ENCODE assay signal across 25 cellular contexts in the genomic region with DNA sequence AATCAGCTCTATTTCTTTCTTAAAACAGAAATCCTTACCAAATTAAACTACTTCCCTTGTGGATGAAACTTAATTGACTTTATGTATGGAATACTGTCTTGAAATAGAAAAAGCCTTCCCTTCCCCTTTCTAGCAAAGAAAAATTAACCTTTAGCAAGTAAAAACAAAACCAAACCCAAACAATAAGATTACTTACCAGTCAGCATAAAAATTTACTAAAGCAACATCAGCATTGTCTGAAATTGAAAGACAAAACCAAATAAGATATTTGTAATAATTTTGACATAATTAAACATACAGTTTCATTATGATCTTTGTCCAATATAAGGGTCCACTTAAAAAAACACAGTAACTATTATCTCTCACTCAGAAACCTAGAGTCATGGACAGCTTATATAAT. TPM values are rescaled to one million over a fixed set of nuclear protein-coding genes. Genes with fewer than 3 reads are reported as not detected.
A peak's percentile ranks its signal among the peaks of the same experiment; 100 is the strongest.
DNase-seq lines count a peak whose midpoint lies in the region; ATAC-seq, FAIRE-seq and TF ChIP-seq lines count a peak whose summit lies in the region.
"Had no signal": no experiment of that assay in that cellular context is flagged by ENCODE, and none has a peak within 500 bp of the region (broad histone marks: within the 10 kb centered on the region; RNA-seq: fewer than 3 reads in every experiment).

No MANE protein-coding gene starts in this region.

- no peaks in the 10 kb centered on the region for H3K9me3 ChIP-seq in A549
- no peaks in the 10 kb centered on the region for H3K9me3 ChIP-seq in CD8-positive, alpha-beta T cell (ENCODE audit: low read length)
- H3K9me3 ChIP-seq in OCI-LY3 (ENCODE audit: insufficient read depth, low read length), result no peaks in the 10 kb centered on the region
- H3K9me3 ChIP-seq: Caco-2, Peyer's patch, SJCRH30 had no signal

- no peak for TF ChIP-seq EP300 in A549 (IDR thresholded peaks at IDR 0.05)

- 0 out of 2 replicates have a peak, but pooled peaks cover 2% of the 10 kb centered on the region for H4K20me1 ChIP-seq in OCI-LY3 (ENCODE audit: insufficient read depth, low read length)

- TF ChIP-seq POLR2A in A549 (IDR thresholded peaks at IDR 0.05; ENCODE audit: low read length), result no peak

- H3K4me2 ChIP-seq in A549 (no peak overlapping the region), OCI-LY3 (ENCODE audit: low read length) (peak overlapping the region; percentile 62; the same call in 1 of the 2 replicates)

- H2AFZ ChIP-seq in OCI-LY3 (ENCODE audit: low read depth, low read length), result no peak overlapping the region

- H3K27ac Mint-ChIP-seq in CD8-positive, alpha-beta T cell, result peak overlapping the region; percentile 12
- peak overlapping the region; percentile 11 for H3K27ac Mint-ChIP-seq in central memory CD8-positive, alpha-beta T cell (ENCODE audit: low read depth)

- no peaks in the 10 kb centered on the region for H3K9me3 Mint-ChIP-seq in CD8-positive, alpha-beta T cell
- H3K9me3 Mint-ChIP-seq in central memory CD8-positive, alpha-beta T cell, result no peaks in the 10 kb centered on the region
- H3K9me3 Mint-ChIP-seq: CD4-positive, CD25-positive, alpha-beta regulatory T cell had no signal

- intact Hi-C loops in CD8-positive, alpha-beta T cell (cut with DNase I, micrococcal nuclease), result no loop called here

- DNase-seq in A549 (ENCODE audit: low read depth in 1 of 2, low spot score in 1 of 2) (no peak), germinal center (ENCODE audit: low spot score) (no peak), MV-4-11 (lab: John Stamatoyannopoulos, UW) (no peak), islet precursor cell (no peak)
- DNase-seq in CD8-positive, alpha-beta T cell, result no peak
- DNase-seq in central memory CD8-positive, alpha-beta T cell (ENCODE audit: low spot score in 2 of 2), result no peak
- DNase-seq in stimulated activated naive CD4-positive, alpha-beta T cell treated with Interleukin-2 at 50 U/mL for 16 hours (lab: John Stamatoyannopoulos, UW), result no peak
- DNase-seq: Caco-2; CD4-positive, CD25-positive, alpha-beta regulatory T cell; DMS 273 treated with DMSO at 0.1 percent for 48 hours; DMS79 treated with DMSO at 0.1 percent for 48 hours; GOT3; HCEC 1CT; Kasumi-1; NCI-H1048; NCI-H1417 treated with DMSO at 0.1 percent for 48 hours; NCI-H187; NCI-H2107; NCI-H446 treated with DMSO at 0.1 percent for 48 hours; NCI-H526 treated with DMSO at 0.1 percent for 48 hours; Peyer's patch; SJCRH30 had no signal

- H3K36me3 Mint-ChIP-seq in CD8-positive, alpha-beta T cell, result peaks cover 45% of the 10 kb centered on the region
- peaks cover 10% of the 10 kb centered on the region for H3K36me3 Mint-ChIP-seq in central memory CD8-positive, alpha-beta T cell (ENCODE audit: insufficient read depth)

- H3K36me3 ChIP-seq in CD8-positive, alpha-beta T cell (ENCODE audit: insufficient read depth, low read length), result peaks cover 5% of the 10 kb centered on the region
- H3K36me3 ChIP-seq in OCI-LY3 (replicated peaks; ENCODE audit: low read depth, low read length), result peaks cover 26% of the 10 kb centered on the region

- no peak overlapping the region for H3K27ac ChIP-seq in A549
- H3K27ac ChIP-seq in CD8-positive, alpha-beta T cell (ENCODE audit: low read depth, low read length), result no peak overlapping the region
- no peak overlapping the region for H3K27ac ChIP-seq in OCI-LY3 (ENCODE audit: low read length)
- H3K27ac ChIP-seq: HL-60, Peyer's patch, SJCRH30 had no signal

- no peaks in the 10 kb centered on the region; the same call in 1 of the 2 replicates for H3K79me2 ChIP-seq in OCI-LY3 (ENCODE audit: low read length)

- H3K4me3 Mint-ChIP-seq in CD8-positive, alpha-beta T cell, result no peak overlapping the region
- H3K4me3 Mint-ChIP-seq in central memory CD8-positive, alpha-beta T cell, result no peak overlapping the region
- H3K4me3 Mint-ChIP-seq: CD4-positive, CD25-positive, alpha-beta regulatory T cell had no signal

- H3K27me3 ChIP-seq in CD8-positive, alpha-beta T cell (ENCODE audit: insufficient read depth, low read length), result no peaks in the 10 kb centered on the region
- H3K27me3 ChIP-seq in OCI-LY3 (ENCODE audit: low read depth, low read length), result no peaks in the 10 kb centered on the region
- H3K27me3 ChIP-seq: Peyer's patch, SJCRH30 had no signal

- CTCF ChIA-PET in A549 (lab: Yijun Ruan, JAX), result no interaction called here
- CTCF ChIA-PET in CD8-positive, alpha-beta T cell (lab: Charles Lee), result no interaction called here

- peaks cover 15% of the 10 kb centered on the region for H3K4me1 Mint-ChIP-seq in CD8-positive, alpha-beta T cell (ENCODE audit: low read depth)
- H3K4me1 Mint-ChIP-seq in central memory CD8-positive, alpha-beta T cell, result peaks cover 6% of the 10 kb centered on the region

- H3K9ac ChIP-seq in OCI-LY3 (ENCODE audit: low read length), result no peak overlapping the region

- TF ChIP-seq CTCF in A549 (IDR thresholded peaks at IDR 0.05), result no peak
- no peak for TF ChIP-seq CTCF in CD8-positive, alpha-beta T cell (IDR thresholded peaks at IDR 0.05)
- no peak for TF ChIP-seq CTCF in OCI-LY3 (IDR thresholded peaks at IDR 0.05; ENCODE audit: low read depth, low read length)

- no peak for FAIRE-seq in A549 (lab: Jason Lieb, UNC)
- FAIRE-seq: GM12892 had no signal

- ATAC-seq in A549, result no peak
- no peak for ATAC-seq in CD8-positive, alpha-beta T cell
- ATAC-seq in central memory CD8-positive, alpha-beta T cell (replicated peaks; ENCODE audit: extremely low read depth, poor library complexity, severe bottlenecking), result no peak

- POLR2A ChIA-PET in A549 (lab: Yijun Ruan, JAX), result no interaction called here
- POLR2A ChIA-PET in CD8-positive, alpha-beta T cell (lab: Charles Lee), result no interaction called here

- TF ChIP-seq RAD21 in A549 (conservative IDR thresholded peaks at IDR 0.05 in 1 of 2, IDR thresholded peaks at IDR 0.05 in 1 of 2), result no peak

- no peaks in the 10 kb centered on the region for H3K4me1 ChIP-seq in A549
- no peaks in the 10 kb centered on the region for H3K4me1 ChIP-seq in CD8-positive, alpha-beta T cell (ENCODE audit: insufficient read depth, low read length)
- H3K4me1 ChIP-seq in OCI-LY3 (ENCODE audit: low read length), result peaks cover 39% of the 10 kb centered on the region
- H3K4me1 ChIP-seq: Peyer's patch, SJCRH30 had no signal

- no peak overlapping the region for H3K4me3 ChIP-seq in A549
- no peak overlapping the region for H3K4me3 ChIP-seq in CD8-positive, alpha-beta T cell (ENCODE audit: low read depth, low read length)
- H3K4me3 ChIP-seq in OCI-LY3 (ENCODE audit: low read length), result no peak overlapping the region
- H3K4me3 ChIP-seq: Peyer's patch, SJCRH30 had no signal

- H3K27me3 Mint-ChIP-seq in CD8-positive, alpha-beta T cell (ENCODE audit: low read depth), result no peaks in the 10 kb centered on the region
- H3K27me3 Mint-ChIP-seq in central memory CD8-positive, alpha-beta T cell, result no peaks in the 10 kb centered on the region
- H3K27me3 Mint-ChIP-seq: CD4-positive, CD25-positive, alpha-beta regulatory T cell had no signal

TF ChIP-seq in A549, 52 proteins besides CTCF, POLR2A, EP300 and RAD21:
- TF ChIP-seq RARB (CRISPR knock-in tag; IDR thresholded peaks at IDR 0.05) (no peak), BCL3 (IDR thresholded peaks at IDR 0.05) (no peak), MAFK (IDR thresholded peaks at IDR 0.05; ENCODE audit: partially characterized antibody) (peak; percentile 53), HOXB5 (CRISPR knock-in tag; IDR thresholded peaks at IDR 0.05) (no peak)

RNA-seq across cellular contexts. Expression of gene ERP44, which starts 41.2 kb away (rescaled TPM):
- polyA plus RNA-seq in A549 (2011; rRNA removed) (17.3 and 19.4 TPM in 2 replicates), A549 (2017; fragmentation: RNase III; extraction: RNeasy Plus Mini Kit Qiagen cat#74134 plus additional on column Dnase treatment) (12.4 to 14.3 TPM (median 13.7 TPM) in 3 replicates)
- 4.1 and 4.2 TPM in 2 replicates for polyA plus RNA-seq in A549 (2012; cell fraction: cytosol; rRNA removed)
- 3.1 and 3.4 TPM in 2 replicates for polyA plus RNA-seq in A549 (2012; cell fraction: nucleus; rRNA removed)
- 3.4 and 3.8 TPM in 2 replicates for polyA minus RNA-seq in A549 (2011; rRNA and poly(A)+ RNA removed)
- 1 to 10 TPM; 7.6 to 8.5 TPM for total RNA-seq in CD8-positive, alpha-beta T cell

RNA-seq across cellular contexts. Expression of gene INVS, which starts 41.4 kb away (rescaled TPM):
- 30.6 and 38.1 TPM in 2 replicates for polyA plus RNA-seq in A549 (2011; rRNA removed)
- 8.5 and 9.5 TPM in 2 replicates for polyA plus RNA-seq in A549 (2012; cell fraction: cytosol; rRNA removed)
- 7.9 and 9.7 TPM in 2 replicates for polyA plus RNA-seq in A549 (2012; cell fraction: nucleus; rRNA removed)
- polyA plus RNA-seq in A549 (2017; fragmentation: RNase III; extraction: RNeasy Plus Mini Kit Qiagen cat#74134 plus additional on column Dnase treatment), result 11.6 to 12.7 TPM (median 11.9 TPM) in 3 replicates
- 37.4 and 43.9 TPM in 2 replicates for polyA minus RNA-seq in A549 (2011; rRNA and poly(A)+ RNA removed)
- total RNA-seq in CD8-positive, alpha-beta T cell, result 10 to 100 TPM; 12.5 to 13.2 TPM
